ENCODE assay signal across 14 cellular contexts in genomic region chr2:156505696-156506095, GRCh38.
DNase-seq lines count a peak whose midpoint lies in the region; ATAC-seq and TF ChIP-seq lines count a peak whose summit lies in the region.
"Had no signal": no experiment of that assay in that cellular context is flagged by ENCODE, and none has a peak within 500 bp of the region (broad histone marks: within the 10 kb centered on the region; RNA-seq: fewer than 3 reads in every experiment).

No MANE protein-coding gene starts in this region.

- H3K9me3 ChIP-seq in colonic mucosa, result no peaks in the 10 kb centered on the region
- no peaks in the 10 kb centered on the region for H3K9me3 ChIP-seq in body of pancreas

- H3K4me3 ChIP-seq in colonic mucosa (no peak overlapping the region), body of pancreas (no peak overlapping the region)

- no peaks in the 10 kb centered on the region for H3K27me3 Mint-ChIP-seq in WTC11 (ENCODE audit: low read depth)
- H3K27me3 Mint-ChIP-seq: dendritic cell treated with granulocyte-macrophage colony-stimulating factor and Interleukin-4, amounts not matched to agents 40 ng/mL and 50 ng/mL, for 4 days had no signal

- no peak for TF ChIP-seq POLR2A in body of pancreas (IDR thresholded peaks at IDR 0.05)

- no peak for DNase-seq in colonic mucosa
- DNase-seq in WTC11 (ENCODE audit: low spot score), result no peak
- no peak for DNase-seq in body of pancreas
- DNase-seq in NCI-H1417 (lab: John Stamatoyannopoulos, UW), result no peak
- DNase-seq: activated CD4-positive, CD25-positive, alpha-beta regulatory T cell; amniotic stem cell; occipital lobe; stimulated activated CD4-positive, alpha-beta T cell treated with anti-CD3 and anti-CD28 coated beads, Interleukin-12 subunit alpha, Interleukin-12 subunit beta, amount 100 ng/mL, for 4 hours; trophoblast cell had no signal

- no peak overlapping the region for H3K27ac ChIP-seq in colonic mucosa
- no peak overlapping the region for H3K27ac ChIP-seq in body of pancreas

- ATAC-seq in GM18499 (IDR thresholded peaks at IDR 0.05; ENCODE audit: insufficient read depth, unreplicated experiment), result peak; percentile 64
- ATAC-seq in GM19452 (IDR thresholded peaks at IDR 0.05; ENCODE audit: unreplicated experiment), result peak; percentile 67
- peak; percentile 72 for ATAC-seq in HG02852 (IDR thresholded peaks at IDR 0.05; ENCODE audit: unreplicated experiment)
- peak; percentile 62 for ATAC-seq in HG03442 (IDR thresholded peaks at IDR 0.05; ENCODE audit: unreplicated experiment)
- no peak for ATAC-seq in WTC11
- no peak for ATAC-seq in body of pancreas

- H3K36me3 ChIP-seq in colonic mucosa (no peaks in the 10 kb centered on the region), body of pancreas (replicated peaks in 1 of 2; ENCODE audit: insufficient read depth in 1 of 2, low read depth in 2 of 2) (no peaks in the 10 kb centered on the region)

- CTCF ChIA-PET in WTC11 (lab: Charles Lee), result no interaction called here

- no peaks in the 10 kb centered on the region for H3K9me3 Mint-ChIP-seq in WTC11
- H3K9me3 Mint-ChIP-seq: dendritic cell treated with granulocyte-macrophage colony-stimulating factor and Interleukin-4, amounts not matched to agents 40 ng/mL and 50 ng/mL, for 4 days had no signal

- no peaks in the 10 kb centered on the region for H3K4me1 Mint-ChIP-seq in WTC11

- POLR2A ChIA-PET in WTC11 (lab: Charles Lee), result no interaction called here

- H3K4me1 ChIP-seq in colonic mucosa (no peaks in the 10 kb centered on the region), body of pancreas (no peaks in the 10 kb centered on the region)

- no peak overlapping the region for H3K9ac ChIP-seq in colonic mucosa (ENCODE audit: low read depth in 2 of 2, low read length in 2 of 2)

- no peak overlapping the region for H3K4me3 Mint-ChIP-seq in WTC11
- H3K4me3 Mint-ChIP-seq: dendritic cell treated with granulocyte-macrophage colony-stimulating factor and Interleukin-4, amounts not matched to agents 40 ng/mL and 50 ng/mL, for 4 days had no signal

- H3K27me3 ChIP-seq in colonic mucosa, result no peaks in the 10 kb centered on the region
- no peaks in the 10 kb centered on the region for H3K27me3 ChIP-seq in body of pancreas

- intact Hi-C loops in colonic mucosa (cut with DNase I), result no loop called here
- intact Hi-C loops in body of pancreas (cut with DNase I), result no loop called here

- H3K27ac Mint-ChIP-seq in WTC11, result no peak overlapping the region
- H3K27ac Mint-ChIP-seq: dendritic cell treated with granulocyte-macrophage colony-stimulating factor and Interleukin-4, amounts not matched to agents 40 ng/mL and 50 ng/mL, for 4 days had no signal

- no peak for TF ChIP-seq CTCF in colonic mucosa (IDR thresholded peaks at IDR 0.05)
- no peak for TF ChIP-seq CTCF in WTC11 (IDR thresholded peaks at IDR 0.05)
- no peak for TF ChIP-seq CTCF in body of pancreas (IDR thresholded peaks at IDR 0.05)

- H3K36me3 Mint-ChIP-seq in WTC11, result no peaks in the 10 kb centered on the region

TF ChIP-seq in WTC11, 78 proteins besides CTCF, POLR2A, EP300 and RAD21:
- no peak for TF ChIP-seq TP53 (CRISPR knock-in tag; IDR thresholded peaks at IDR 0.05)
- TF ChIP-seq, protein P1, sequence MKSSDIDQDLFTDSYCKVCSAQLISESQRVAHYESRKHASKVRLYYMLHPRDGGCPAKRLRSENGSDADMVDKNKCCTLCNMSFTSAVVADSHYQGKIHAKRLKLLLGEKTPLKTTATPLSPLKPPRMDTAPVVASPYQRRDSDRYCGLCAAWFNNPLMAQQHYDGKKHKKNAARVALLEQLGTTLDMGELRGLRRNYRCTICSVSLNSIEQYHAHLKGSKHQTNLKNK (CRISPR knock-in tag; IDR thresholded peaks at IDR 0.05), result no peak
- no peak for TF ChIP-seq USF2 (CRISPR knock-in tag; IDR thresholded peaks at IDR 0.05)
- no peak for TF ChIP-seq ELF4 (CRISPR knock-in tag; IDR thresholded peaks at IDR 0.05; ENCODE audit: low read depth)
- no peak for TF ChIP-seq ESRRA (CRISPR knock-in tag; IDR thresholded peaks at IDR 0.05; ENCODE audit: borderline replicate concordance)

Comparison
In these comparisons a context has a peak if more than half of its experiments do, and no peak if none do; other contexts are left out.
1. ATAC-seq: peak in GM18499 (single experiment), GM19452 (single experiment), HG02852 (single experiment) and HG03442 (single experiment); none in WTC11 (single experiment) and body of pancreas (single experiment).